Comparison of ENCODE assay signal across 8 cellular contexts in genomic region chr18:3447035-3447894, GRCh38. TPM values are rescaled to one million over a fixed set of nuclear protein-coding genes. Genes with fewer than 3 reads are reported as not detected.
DNase-seq lines count a peak whose midpoint lies in the region; ATAC-seq and TF ChIP-seq lines count a peak whose summit lies in the region.

No MANE protein-coding gene starts in this region.

- no peak for ATAC-seq in GM18858 (IDR thresholded peaks at IDR 0.05; ENCODE audit: unreplicated experiment)
- no peak for ATAC-seq in HG03354 (IDR thresholded peaks at IDR 0.05; ENCODE audit: poor library complexity, severe bottlenecking, unreplicated experiment)

- no peaks in the 10 kb centered on the region for H3K36me3 ChIP-seq in prostate gland

- intact Hi-C loops in prostate gland (cut with DNase I): loop anchor here (5.0 kb wide), 1 partner anchor 220 kb away; no protein-coding TSS in a partner anchor

- under 1% methylated on average over 22 of the region's 22 CpGs for WGBS in prostate gland

- TF ChIP-seq POLR2A in prostate gland (IDR thresholded peaks at IDR 0.05): no peak

- H3K4me1 ChIP-seq in prostate gland (replicated peaks): no peaks in the 10 kb centered on the region

- no peaks in the 10 kb centered on the region for H3K27me3 ChIP-seq in prostate gland (replicated peaks; ENCODE audit: insufficient read depth)

- H3K27ac ChIP-seq in prostate gland: peak overlapping the region; percentile 99

- no peaks in the 10 kb centered on the region for H3K9me3 ChIP-seq in prostate gland

- DNase-seq in Ammon's horn (ENCODE audit: low spot score) (peak; percentile 60), HS-27A (ENCODE audit: low read depth) (peak; percentile 51), activated T-helper 1 cell treated with Interleukin-2 at 50 U/mL for 16 hours (ENCODE audit: low read depth) (peak; percentile 9), fibroblast of villous mesenchyme (ENCODE audit: low read depth) (peak; percentile 78), prostate gland (ENCODE audit: low spot score) (no peak), SKM-1 (lab: John Stamatoyannopoulos, UW; ENCODE audit: unreplicated experiment) (no peak)

- TF ChIP-seq CTCF in fibroblast of villous mesenchyme (IDR thresholded peaks at IDR 0.05; ENCODE audit: insufficient read depth, low read depth, low read length): no peak
- TF ChIP-seq CTCF in prostate gland (IDR thresholded peaks at IDR 0.05): no peak

- H3K4me3 ChIP-seq in fibroblast of villous mesenchyme (ENCODE audit: low read depth, low read length) (peak overlapping the region; percentile 99), prostate gland (peak overlapping the region; percentile 67 to 91)

RNA-seq across cellular contexts. Expression of gene TGIF1, which starts 2.7 kb away (rescaled TPM):
- total RNA-seq in fibroblast of villous mesenchyme (114 and 136 TPM in 2 replicates), prostate gland (100 to 1,000 TPM; 124 to 151 TPM)

Comparison
In these comparisons a context has a peak if more than half of its experiments do, and no peak if none do; other contexts are left out.
1. DNase-seq: peak in Ammon's horn (single experiment), HS-27A (single experiment), activated T-helper 1 cell treated with Interleukin-2 at 50 U/mL for 16 hours (single experiment) and fibroblast of villous mesenchyme (single experiment); none in prostate gland (single experiment) and SKM-1 (single experiment).